ENCODE assay signal across 8 cellular contexts in genomic region chr9:35974800-35975199, GRCh38.
"Had no signal": no experiment of that assay in that cellular context is flagged by ENCODE, and none has a peak within 500 bp of the region (broad histone marks: within the 10 kb centered on the region; RNA-seq: fewer than 3 reads in every experiment).

No MANE protein-coding gene starts in this region.

- ATAC-seq: GM12878 had no signal

- DNase-seq: GDM1, GF-D8 had no signal

- FAIRE-seq: G401.6, GM12878, GM12891, GM12892, GM18507, GM19239 had no signal

- H3K4me3 ChIP-seq: GM12878 had no signal
